Comparison of ENCODE assay signal across 13 cellular contexts in the genomic region with DNA sequence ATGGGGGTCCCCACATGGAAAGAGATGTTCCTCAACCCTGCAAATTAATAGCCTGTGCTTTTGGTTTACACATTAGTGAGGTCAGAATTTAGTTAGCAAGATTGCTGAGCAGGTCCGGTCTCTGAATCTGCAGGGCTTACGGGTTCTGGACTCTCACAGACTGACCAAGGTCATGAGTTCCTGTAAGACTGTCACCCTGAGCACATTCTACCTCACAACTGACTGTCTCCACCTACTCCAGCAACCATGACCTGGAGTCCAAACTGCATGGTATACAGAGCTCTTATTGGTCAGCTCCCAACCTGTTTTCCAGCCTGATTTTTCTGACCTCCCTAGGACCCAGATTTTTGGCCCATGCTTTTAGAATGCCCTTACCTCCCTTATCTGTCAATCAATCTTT. TPM values are rescaled to one million over a fixed set of nuclear protein-coding genes. Genes with fewer than 3 reads are reported as not detected.
A peak's percentile ranks its signal among the peaks of the same experiment; 100 is the strongest.
DNase-seq lines count a peak whose midpoint lies in the region; ATAC-seq and TF ChIP-seq lines count a peak whose summit lies in the region.
"Had no signal": no experiment of that assay in that cellular context is flagged by ENCODE, and none has a peak within 500 bp of the region (broad histone marks: within the 10 kb centered on the region; RNA-seq: fewer than 3 reads in every experiment).

No MANE protein-coding gene starts in this region.

- no peak overlapping the region for H2AFZ ChIP-seq in neural progenitor cell (replicated peaks)

- H3K79me2 ChIP-seq in neural progenitor cell (ENCODE audit: low read depth) = no peaks in the 10 kb centered on the region

- H3K4me3 Mint-ChIP-seq in neural progenitor cell (no peak overlapping the region), type B pancreatic cell (no peak overlapping the region)

- H3K27me3 ChIP-seq in neural progenitor cell = no peaks in the 10 kb centered on the region
- H3K27me3 ChIP-seq: pancreas had no signal

- H3K27me3 Mint-ChIP-seq in neural progenitor cell (ENCODE audit: insufficient read depth, low read depth) = peaks cover 5% of the 10 kb centered on the region
- no peaks in the 10 kb centered on the region for H3K27me3 Mint-ChIP-seq in type B pancreatic cell

- no peaks in the 10 kb centered on the region for H3F3A ChIP-seq in neural progenitor cell (ENCODE audit: low read depth)

- no peaks in the 10 kb centered on the region for H3K9me3 ChIP-seq in neural progenitor cell (ENCODE audit: low read depth)
- H3K9me3 ChIP-seq: pancreas had no signal

- H3K4me1 ChIP-seq in neural progenitor cell = peaks cover 11% of the 10 kb centered on the region

- H3K4me1 Mint-ChIP-seq in neural progenitor cell = peaks cover 51% of the 10 kb centered on the region
- peaks cover 17% of the 10 kb centered on the region for H3K4me1 Mint-ChIP-seq in type B pancreatic cell (ENCODE audit: unreplicated experiment)

- H3K4me2 ChIP-seq in neural progenitor cell = no peak overlapping the region

- DNase-seq in epithelial cell of prostate (ENCODE audit: low read depth, low spot score) (no peak), neural progenitor cell (ENCODE audit: low spot score) (no peak), type B pancreatic cell (ENCODE audit: extremely low spot score, unreplicated experiment) (no peak), retina (no peak), HCEC 1CT (no peak)
- DNase-seq: activated naive CD4-positive, alpha-beta T cell treated with anti-CD3 and anti-CD28 coated beads, Interleukin-2, amount 50 U/mL, for 16 hours; NCI-H1092 treated with DMSO at 0.1 percent for 48 hours; NCI-H345; pancreas; stimulated activated naive CD4-positive, alpha-beta T cell treated with Interleukin-2 at 50 U/mL for 16 hours; T1000 had no signal

- no peaks in the 10 kb centered on the region for H4K20me1 ChIP-seq in neural progenitor cell (ENCODE audit: low read depth)

- peak overlapping the region; percentile 97 for H3K27ac Mint-ChIP-seq in neural progenitor cell
- peak overlapping the region; percentile 98 for H3K27ac Mint-ChIP-seq in type B pancreatic cell

- H3K36me3 ChIP-seq in neural progenitor cell = no peaks in the 10 kb centered on the region
- H3K36me3 ChIP-seq: pancreas had no signal

- H3K27ac ChIP-seq in VCaP = peak overlapping the region; percentile 62; the same call in 1 of the 2 replicates
- H3K27ac ChIP-seq in epithelial cell of prostate = peak overlapping the region; percentile 38
- no peak overlapping the region for H3K27ac ChIP-seq in neural progenitor cell
- H3K27ac ChIP-seq: pancreas had no signal

- peaks cover 7% of the 10 kb centered on the region for H3K9me3 Mint-ChIP-seq in neural progenitor cell
- no peaks in the 10 kb centered on the region for H3K9me3 Mint-ChIP-seq in type B pancreatic cell

- H3K4me3 ChIP-seq in neural progenitor cell = no peak overlapping the region
- H3K4me3 ChIP-seq: pancreas had no signal

- no peak for ATAC-seq in GM19463 (IDR thresholded peaks at IDR 0.05; ENCODE audit: unreplicated experiment)

- H3K36me3 Mint-ChIP-seq in neural progenitor cell = peaks cover 22% of the 10 kb centered on the region
- peaks cover 6% of the 10 kb centered on the region for H3K36me3 Mint-ChIP-seq in type B pancreatic cell

- TF ChIP-seq CTCF in VCaP (conservative IDR thresholded peaks at IDR 0.05) (no peak), neural progenitor cell (IDR thresholded peaks at IDR 0.05) (no peak), type B pancreatic cell (conservative IDR thresholded peaks at IDR 0.05) (no peak)

- no peak overlapping the region for H3K9ac ChIP-seq in neural progenitor cell

RNA-seq across cellular contexts. Expression of a gene that starts 28.2 kb away (rescaled TPM):
- total RNA-seq in neural progenitor cell (ENCODE audit: low replicate concordance) (23.9 and 26.1 TPM in 2 replicates), type B pancreatic cell (ENCODE audit: low replicate concordance) (9.9 and 36.3 TPM in 2 replicates)
